Comparison of ENCODE assay signal across 13 cellular contexts in the genomic region with DNA sequence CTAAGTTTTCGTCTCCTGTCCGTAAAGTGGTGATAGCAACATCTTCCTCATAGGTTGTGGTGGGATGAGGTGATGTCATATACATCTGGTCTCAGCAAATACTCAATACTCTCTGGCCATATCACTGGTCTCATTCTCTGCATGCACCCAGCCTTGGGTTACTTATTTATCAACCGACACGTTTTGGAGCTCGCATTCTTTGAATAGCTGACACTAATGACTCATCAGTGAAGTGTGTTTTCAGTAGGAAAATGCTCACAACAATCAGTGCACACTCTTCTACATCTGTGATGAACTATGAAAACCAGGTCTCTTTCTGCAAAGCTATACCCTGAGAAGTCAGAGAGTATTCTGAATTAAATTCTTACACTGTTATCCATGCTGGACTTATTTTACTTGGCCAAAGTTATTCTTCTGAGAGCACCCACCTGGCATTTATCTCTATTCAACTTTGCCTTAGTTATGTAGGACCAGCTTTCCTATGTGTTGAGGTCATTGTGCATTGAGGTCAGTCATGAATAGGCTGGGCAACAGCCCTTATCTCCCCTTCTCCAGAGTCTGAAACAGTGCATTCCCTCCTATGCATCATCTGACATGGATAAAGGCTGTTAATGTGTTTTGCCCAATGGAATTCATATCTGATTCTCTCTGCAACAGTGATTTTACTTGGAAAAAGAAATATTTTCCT. TPM values are rescaled to one million over a fixed set of nuclear protein-coding genes. Genes with fewer than 3 reads are reported as not detected.
DNase-seq lines count a peak whose midpoint lies in the region; ATAC-seq, FAIRE-seq and TF ChIP-seq lines count a peak whose summit lies in the region.
"Had no signal": no experiment of that assay in that cellular context is flagged by ENCODE, and none has a peak within 500 bp of the region (broad histone marks: within the 10 kb centered on the region; RNA-seq: fewer than 3 reads in every experiment).

No MANE protein-coding gene starts in this region.

- H3K4me1 Mint-ChIP-seq in H9 (peaks cover 13 to 14% of the 10 kb centered on the region in 2 experiments), astrocyte (ENCODE audit: low read depth, unreplicated experiment) (peaks cover 25% of the 10 kb centered on the region), GM23338 (peaks cover 12% of the 10 kb centered on the region), glutamatergic neuron (ENCODE audit: low read depth, unreplicated experiment) (peaks cover 17% of the 10 kb centered on the region)

- H3K9me3 ChIP-seq in H9 (ENCODE audit: control insufficient read depth, low read depth, low read length): no peaks in the 10 kb centered on the region
- no peaks in the 10 kb centered on the region for H3K9me3 ChIP-seq in astrocyte (ENCODE audit: insufficient read depth, low read depth, low read length)
- H3K9me3 ChIP-seq: thoracic aorta had no signal

- no peaks in the 10 kb centered on the region; the same call in none of the 2 replicates for H3K27me3 ChIP-seq in BJ (ENCODE audit: control insufficient read depth, insufficient read depth, low read length)
- no peaks in the 10 kb centered on the region for H3K27me3 ChIP-seq in H9 (ENCODE audit: insufficient read depth, low read length)
- H3K27me3 ChIP-seq in astrocyte (ENCODE audit: insufficient read depth, low read length): no peaks in the 10 kb centered on the region
- no peaks in the 10 kb centered on the region for H3K27me3 ChIP-seq in GM23338 (ENCODE audit: insufficient read depth)

- H4K91ac ChIP-seq in H9 (ENCODE audit: insufficient read length, low read depth, low read length): no peak overlapping the region

- H3K18ac ChIP-seq in H9 (ENCODE audit: insufficient read length, low read depth, low read length): no peak overlapping the region

- H3K36me3 Mint-ChIP-seq in H9 (ENCODE audit: insufficient read depth in 1 of 3, low read depth in 3 of 3) (no peaks in the 10 kb centered on the region), astrocyte (ENCODE audit: low read depth, unreplicated experiment) (no peaks in the 10 kb centered on the region), GM23338 (ENCODE audit: low read depth) (no peaks in the 10 kb centered on the region), glutamatergic neuron (ENCODE audit: unreplicated experiment) (no peaks in the 10 kb centered on the region)

- no peak overlapping the region for H3K4ac ChIP-seq in H9 (ENCODE audit: low read depth, low read length)

- peak; percentile 37 for DNase-seq in BJ (ENCODE audit: low read depth)
- no peak for DNase-seq in H9
- DNase-seq in astrocyte (ENCODE audit: low read depth): peak; percentile 88
- peak; percentile 98 for DNase-seq in kidney tubule cell (ENCODE audit: low spot score)
- no peak for DNase-seq in GM23338 (ENCODE audit: low spot score)
- DNase-seq in glutamatergic neuron: no peak
- DNase-seq in stimulated activated naive CD4-positive, alpha-beta T cell treated with Interleukin-2 at 50 U/mL for 16 hours (lab: John Stamatoyannopoulos, UW): no peak
- DNase-seq: midbrain, NCI-H2081 had no signal

- H3K9me3 Mint-ChIP-seq in H9: no peaks in the 10 kb centered on the region
- peaks cover 3% of the 10 kb centered on the region for H3K9me3 Mint-ChIP-seq in astrocyte (ENCODE audit: unreplicated experiment)
- H3K9me3 Mint-ChIP-seq in GM23338: no peaks in the 10 kb centered on the region
- H3K9me3 Mint-ChIP-seq in glutamatergic neuron (ENCODE audit: unreplicated experiment): no peaks in the 10 kb centered on the region

- no peaks in the 10 kb centered on the region for H3K27me3 Mint-ChIP-seq in H9 (ENCODE audit: low read depth)
- H3K27me3 Mint-ChIP-seq in astrocyte (ENCODE audit: low read depth, unreplicated experiment): no peaks in the 10 kb centered on the region
- peaks cover 6% of the 10 kb centered on the region for H3K27me3 Mint-ChIP-seq in GM23338 (ENCODE audit: insufficient read depth, low read depth, poor library complexity)
- H3K27me3 Mint-ChIP-seq in glutamatergic neuron (ENCODE audit: unreplicated experiment): peaks cover 2% of the 10 kb centered on the region

- H3K4me1 ChIP-seq in H9 (ENCODE audit: insufficient read depth, low read length) (peaks cover 3% of the 10 kb centered on the region), astrocyte (ENCODE audit: insufficient read depth, low read length) (peaks cover 8% of the 10 kb centered on the region), GM23338 (ENCODE audit: insufficient read depth) (peaks cover 14% of the 10 kb centered on the region; the same call in 1 of the 2 replicates)

- H3K23ac ChIP-seq in H9 (ENCODE audit: insufficient read length, low read depth, low read length): no peak overlapping the region

- H3K4me3 ChIP-seq in BJ (ENCODE audit: low read depth, low read length) (no peak overlapping the region), astrocyte (ENCODE audit: insufficient read depth, low read depth, low read length) (no peak overlapping the region), GM23338 (no peak overlapping the region)
- H3K4me3 ChIP-seq: SK-N-MC, thoracic aorta had no signal

- POLR2A ChIA-PET in BJ (lab: Charles Lee): interaction anchor here (0.6 to 0.7 kb wide), 3 partner anchors 22 to 1481 kb away, joined by 3 to 11 read pairs (median 6); no protein-coding TSS in a partner anchor

- no peak overlapping the region for H3K56ac ChIP-seq in H9 (ENCODE audit: insufficient read length, low read depth, low read length)

- H2AFZ ChIP-seq in H9 (ENCODE audit: low read length) (peak overlapping the region; percentile 22), astrocyte (ENCODE audit: low read depth, low read length) (no peak overlapping the region), GM23338 (no peak overlapping the region)

- H3K9ac ChIP-seq in H9 (ENCODE audit: extremely low read depth, insufficient read length, low read length) (no peak overlapping the region), astrocyte (ENCODE audit: low read length) (no peak overlapping the region)

- H3K79me2 ChIP-seq in H9 (ENCODE audit: insufficient read depth, low read length) (no peaks in the 10 kb centered on the region), astrocyte (ENCODE audit: insufficient read depth, low read length) (no peaks in the 10 kb centered on the region), GM23338 (replicated peaks; ENCODE audit: insufficient read depth) (no peaks in the 10 kb centered on the region)

- no peak overlapping the region for H4K8ac ChIP-seq in H9 (replicated peaks; ENCODE audit: insufficient read length, low read depth, low read length)

- H2BK5ac ChIP-seq in H9 (ENCODE audit: insufficient read length, low read length): no peak overlapping the region

- H3K23me2 ChIP-seq in H9 (ENCODE audit: insufficient read length, low read depth, low read length, poor library complexity, severe bottlenecking): no peaks in the 10 kb centered on the region

- no peak overlapping the region for H4K5ac ChIP-seq in H9 (ENCODE audit: insufficient read length, low read depth, low read length)

- no peak overlapping the region for H2BK12ac ChIP-seq in H9 (ENCODE audit: insufficient read length, low read depth, low read length)

- H3T11ph ChIP-seq in H9 (ENCODE audit: low read length): no peak overlapping the region

- peak; percentile 71 for FAIRE-seq in astrocyte (lab: Jason Lieb, UNC)
- FAIRE-seq: colon had no signal

- CTCF ChIA-PET in BJ (lab: Yijun Ruan, JAX): interaction anchor here (0.6 to 1.3 kb wide), 3 partner anchors 10 to 589 kb away, joined by 3 to 4 read pairs (median 3); no protein-coding TSS in a partner anchor

- no peak overlapping the region for H2BK20ac ChIP-seq in H9 (ENCODE audit: low read depth, low read length, poor library complexity, severe bottlenecking)

- no peak for ATAC-seq in GM23338
- no peak for ATAC-seq in GM19467 (IDR thresholded peaks at IDR 0.05; ENCODE audit: unreplicated experiment)

- no peaks in the 10 kb centered on the region for H3K36me3 ChIP-seq in BJ (ENCODE audit: control insufficient read depth, insufficient read depth, low read length)
- no peaks in the 10 kb centered on the region for H3K36me3 ChIP-seq in astrocyte (ENCODE audit: insufficient read depth, low read length)
- H3K36me3 ChIP-seq in GM23338 (ENCODE audit: insufficient read depth): no peaks in the 10 kb centered on the region
- H3K36me3 ChIP-seq: thoracic aorta had no signal

- H3K27ac ChIP-seq in H9 (ENCODE audit: insufficient read length, low read depth, low read length): no peak overlapping the region
- H3K27ac ChIP-seq in astrocyte (ENCODE audit: low read depth, low read length): peak overlapping the region; percentile 24
- H3K27ac ChIP-seq in GM23338 (ENCODE audit: low read depth): no peak overlapping the region; the same call in 1 of the 2 replicates
- H3K27ac ChIP-seq: SK-N-MC, thoracic aorta had no signal

- no peaks in the 10 kb centered on the region for H3K79me1 ChIP-seq in H9 (ENCODE audit: insufficient read depth, low read depth, low read length, poor library complexity, severe bottlenecking)

- no peak overlapping the region for H2BK15ac ChIP-seq in H9 (ENCODE audit: low read depth, low read length)

- no peaks in the 10 kb centered on the region for H4K20me1 ChIP-seq in H9 (ENCODE audit: control insufficient read depth, insufficient read depth, insufficient read length)
- no peaks in the 10 kb centered on the region for H4K20me1 ChIP-seq in astrocyte (ENCODE audit: insufficient read depth, low read length)
- H4K20me1 ChIP-seq in GM23338 (replicated peaks; ENCODE audit: insufficient read depth): no peaks in the 10 kb centered on the region

- WGBS in H9 (ENCODE audit: extremely low coverage, insufficient read length, low lambda C conversion rate): no CpG with 5 or more reads among the region's 5 CpGs

- TF ChIP-seq CTCF in BJ (IDR thresholded peaks at IDR 0.05; ENCODE audit: insufficient read depth, low read depth, low read length) (no peak), H9 (conservative IDR thresholded peaks at IDR 0.05) (no peak), astrocyte (IDR thresholded peaks at IDR 0.05; ENCODE audit: insufficient read depth, low read depth, low read length) (no peak), GM23338 (conservative IDR thresholded peaks at IDR 0.05; ENCODE audit: low read depth in 2 of 2) (no peak), glutamatergic neuron (IDR thresholded peaks at IDR 0.05; ENCODE audit: partially characterized antibody, unreplicated experiment) (no peak)

- H3K14ac ChIP-seq in H9 (ENCODE audit: insufficient read depth, low read length): no peak overlapping the region

- H3K4me3 Mint-ChIP-seq in H9 (no peak overlapping the region), astrocyte (ENCODE audit: unreplicated experiment) (no peak overlapping the region), GM23338 (no peak overlapping the region), glutamatergic neuron (ENCODE audit: unreplicated experiment) (no peak overlapping the region)

- H3K4me2 ChIP-seq in H9 (ENCODE audit: insufficient read depth, insufficient read length, low read length) (no peak overlapping the region), astrocyte (ENCODE audit: low read length) (peak overlapping the region; percentile 12), GM23338 (no peak overlapping the region)

- no peak overlapping the region for H2AK5ac ChIP-seq in H9 (ENCODE audit: insufficient read length, low read length)

- H3F3A ChIP-seq in GM23338 (replicated peaks; ENCODE audit: low read depth): no peaks in the 10 kb centered on the region

- H3K27ac Mint-ChIP-seq in H9: no peak overlapping the region
- peak overlapping the region; percentile 60 for H3K27ac Mint-ChIP-seq in astrocyte (ENCODE audit: unreplicated experiment)
- no peak overlapping the region for H3K27ac Mint-ChIP-seq in GM23338
- H3K27ac Mint-ChIP-seq in glutamatergic neuron (ENCODE audit: unreplicated experiment): no peak overlapping the region

- peaks cover 8% of the 10 kb centered on the region; the same call in 1 of the 2 replicates for H3K9me2 ChIP-seq in GM23338 (ENCODE audit: insufficient read depth)

- no peak overlapping the region for H2BK120ac ChIP-seq in H9 (ENCODE audit: low read depth, low read length, poor library complexity, severe bottlenecking)

RNA-seq across cellular contexts. Expression of gene DHX15, which starts 58.7 kb away (rescaled TPM):
- 53.2 and 97.9 TPM in 2 replicates for polyA plus RNA-seq in BJ (2011; rRNA removed)
- 60.2 and 71.0 TPM in 2 replicates for polyA minus RNA-seq in BJ (2011; rRNA and poly(A)+ RNA removed)
- total RNA-seq in H9 (2021): 286 and 287 TPM in 2 replicates
- 116 and 130 TPM in 2 replicates for total RNA-seq in astrocyte
- 336 and 372 TPM in 2 replicates for total RNA-seq in GM23338 (2014; rRNA removed; shearing (Covaris generic))
- 226 and 229 TPM in 2 replicates for polyA plus RNA-seq in GM23338 (2016; fragmentation: Nextera tagmentation; extraction: Ambion mirVana)
- 178 TPM for total RNA-seq in glutamatergic neuron (ENCODE audit: unreplicated experiment)

Comparison
In these comparisons a context has a peak if more than half of its experiments do, and no peak if none do; other contexts are left out.
1. DNase-seq: peak in BJ (single experiment), astrocyte (single experiment) and kidney tubule cell (single experiment); none in H9 (single experiment), GM23338 (single experiment), glutamatergic neuron (single experiment) and stimulated activated naive CD4-positive, alpha-beta T cell treated with Interleukin-2 at 50 U/mL for 16 hours (single experiment).